8 cellular contexts compared by ENCODE assay signal in the genomic region with DNA sequence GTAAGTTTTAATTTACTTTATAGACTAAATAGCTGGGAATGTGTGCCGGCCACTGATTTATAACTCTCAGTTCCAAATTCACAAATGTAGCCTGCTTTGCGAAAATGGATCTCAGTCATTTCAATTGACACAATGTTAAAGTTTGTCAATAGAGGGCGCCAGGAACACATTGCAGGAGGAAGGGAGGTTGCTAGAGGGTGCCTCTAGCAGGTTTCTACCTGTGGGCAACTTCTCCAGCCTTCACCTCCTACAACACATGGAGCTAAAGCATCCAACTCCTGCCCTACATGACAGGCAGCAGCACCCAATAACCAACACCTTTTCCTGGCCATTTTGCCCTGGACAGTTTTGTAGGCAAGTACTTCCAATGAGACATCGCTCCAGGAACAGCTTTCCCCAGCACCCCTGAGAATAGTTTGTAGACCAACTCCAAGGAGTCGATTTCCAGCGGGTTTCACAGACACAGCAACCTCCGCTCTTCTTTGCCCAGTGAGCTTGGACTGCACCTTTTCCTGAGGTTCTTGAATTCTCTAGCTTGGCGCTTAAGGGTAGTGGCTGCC.
DNase-seq lines count a peak whose midpoint lies in the region; ATAC-seq and TF ChIP-seq lines count a peak whose summit lies in the region.

No MANE protein-coding gene starts in this region.

- H3K36me3 ChIP-seq in DOHH2 (ENCODE audit: control insufficient read depth, low read length), result no peaks in the 10 kb centered on the region

- intact Hi-C loops in sciatic nerve (cut with DNase I), result no loop called here

- H3K4me3 ChIP-seq in DOHH2 (ENCODE audit: low read length), result no peak overlapping the region

- H4K20me1 ChIP-seq in DOHH2 (ENCODE audit: control insufficient read depth, insufficient read depth, low read depth, low read length), result no peaks in the 10 kb centered on the region

- H3K36me3 Mint-ChIP-seq in stimulated activated naive B cell treated with anti-CD40 and anti-IgM and Interleukin-4, amounts not matched to agents 10 μg/mL and 1 μg/mL and 100 μg/mL, for 72 hours, result no peaks in the 10 kb centered on the region

- no peak overlapping the region for H3K27ac ChIP-seq in DOHH2 (ENCODE audit: low read depth, low read length)

- no peaks in the 10 kb centered on the region for H3F3A ChIP-seq in DOHH2 (ENCODE audit: control insufficient read depth, insufficient read depth)

- peaks cover 0 to 2% of the 10 kb centered on the region in 2 donors for H3K9me3 Mint-ChIP-seq in stimulated activated naive B cell treated with anti-CD40 and anti-IgM and Interleukin-4, amounts not matched to agents 10 μg/mL and 1 μg/mL and 100 μg/mL, for 72 hours

- H3K4me1 ChIP-seq in DOHH2 (ENCODE audit: control insufficient read depth, low read length), result no peaks in the 10 kb centered on the region

- no peaks in the 10 kb centered on the region for H3K9me3 ChIP-seq in DOHH2 (ENCODE audit: control insufficient read depth, insufficient read depth, low read length)

- no peaks in the 10 kb centered on the region for H3K4me1 Mint-ChIP-seq in stimulated activated naive B cell treated with anti-CD40 and anti-IgM and Interleukin-4, amounts not matched to agents 10 μg/mL and 1 μg/mL and 100 μg/mL, for 72 hours

- no peaks in the 10 kb centered on the region for H3K27me3 ChIP-seq in DOHH2 (ENCODE audit: control insufficient read depth, low read length)

- TF ChIP-seq CTCF in DOHH2 (IDR thresholded peaks at IDR 0.05; ENCODE audit: low read depth, low read length, poor library complexity, severe bottlenecking), result peak; percentile 59
- peak; percentile 75 for TF ChIP-seq CTCF in LNCAP (IDR thresholded peaks at IDR 0.05)

- DNase-seq in SKM-1 (lab: John Stamatoyannopoulos, UW; ENCODE audit: unreplicated experiment) (peak; percentile 6), iris pigment epithelial cell (ENCODE audit: low read depth) (peak; percentile 37), sciatic nerve (ENCODE audit: low spot score) (no peak)
- no peak for DNase-seq in stimulated activated naive B cell treated with anti-CD40 and anti-IgM and Interleukin-4, amounts not matched to agents 10 μg/mL and 1 μg/mL and 100 μg/mL, for 72 hours

- H3K9me2 ChIP-seq in DOHH2 (replicated peaks; ENCODE audit: control insufficient read depth, low read length), result no peaks in the 10 kb centered on the region

- no peak for ATAC-seq in HG02885 (IDR thresholded peaks at IDR 0.05; ENCODE audit: poor library complexity, unreplicated experiment)
- no peak for ATAC-seq in GM18517 (IDR thresholded peaks at IDR 0.05; ENCODE audit: unreplicated experiment)
- ATAC-seq in stimulated activated naive B cell treated with anti-CD40 and anti-IgM and Interleukin-4, amounts not matched to agents 10 μg/mL and 1 μg/mL and 100 μg/mL, for 72 hours (replicated peaks), result no peak
- no peak for ATAC-seq in sciatic nerve

- no peaks in the 10 kb centered on the region for H3K27me3 Mint-ChIP-seq in stimulated activated naive B cell treated with anti-CD40 and anti-IgM and Interleukin-4, amounts not matched to agents 10 μg/mL and 1 μg/mL and 100 μg/mL, for 72 hours

- no peak overlapping the region for H3K4me3 Mint-ChIP-seq in stimulated activated naive B cell treated with anti-CD40 and anti-IgM and Interleukin-4, amounts not matched to agents 10 μg/mL and 1 μg/mL and 100 μg/mL, for 72 hours

- H3K79me2 ChIP-seq in DOHH2 (ENCODE audit: control insufficient read depth, low read length), result no peaks in the 10 kb centered on the region

- H3K4me2 ChIP-seq in DOHH2 (ENCODE audit: low read length), result no peak overlapping the region

- no peak overlapping the region for H3K27ac Mint-ChIP-seq in stimulated activated naive B cell treated with anti-CD40 and anti-IgM and Interleukin-4, amounts not matched to agents 10 μg/mL and 1 μg/mL and 100 μg/mL, for 72 hours

Comparison
In these comparisons a context has a peak if more than half of its experiments do, and no peak if none do; other contexts are left out.
1. DNase-seq: peak in SKM-1 (single experiment) and iris pigment epithelial cell (single experiment); none in stimulated activated naive B cell treated with anti-CD40 and anti-IgM and Interleukin-4, amounts not matched to agents 10 μg/mL and 1 μg/mL and 100 μg/mL, for 72 hours (single experiment) and sciatic nerve (single experiment).